Comparison of ENCODE assay signal across 14 cellular contexts in the genomic region with DNA sequence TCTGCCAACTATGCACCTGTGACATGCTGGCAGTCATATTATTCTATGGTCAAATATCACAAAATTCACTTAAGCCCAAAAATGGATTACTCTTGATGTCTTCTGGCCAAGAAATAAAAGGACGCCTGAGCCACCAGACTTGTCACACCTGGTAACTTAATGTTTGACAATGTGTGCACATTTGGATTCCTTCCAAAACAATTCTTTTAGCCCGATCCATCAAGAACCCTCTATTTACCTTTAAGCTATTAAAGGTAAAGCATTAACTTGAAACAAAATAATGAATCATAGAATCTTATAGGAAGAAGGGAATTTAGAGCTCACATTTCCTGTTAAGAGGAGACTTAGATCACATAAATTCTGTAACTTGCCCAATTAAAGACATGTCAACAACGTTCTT. TPM values are rescaled to one million over a fixed set of nuclear protein-coding genes. Genes with fewer than 3 reads are reported as not detected.
DNase-seq lines count a peak whose midpoint lies in the region; ATAC-seq, FAIRE-seq and TF ChIP-seq lines count a peak whose summit lies in the region.
"Had no signal": no experiment of that assay in that cellular context is flagged by ENCODE, and none has a peak within 500 bp of the region (broad histone marks: within the 10 kb centered on the region; RNA-seq: fewer than 3 reads in every experiment).

No MANE protein-coding gene starts in this region.

- no peaks in the 10 kb centered on the region for H3K9me2 ChIP-seq in PC-3 (replicated peaks; ENCODE audit: low read length)

- FAIRE-seq in HepG2 (lab: Jason Lieb, UNC): peak; percentile 84

- H3K9me3 ChIP-seq in CD4-positive, CD25-positive, alpha-beta regulatory T cell (ENCODE audit: control insufficient read depth in 2 of 2, low read length in 2 of 2): no peaks in the 10 kb centered on the region
- H3K9me3 ChIP-seq in PC-3 (ENCODE audit: low read length): no peaks in the 10 kb centered on the region
- no peaks in the 10 kb centered on the region for H3K9me3 ChIP-seq in HepG2 (ENCODE audit: low read length)
- no peaks in the 10 kb centered on the region for H3K9me3 ChIP-seq in endodermal cell (ENCODE audit: control insufficient read depth, low read length)

- DNase-seq in CD4-positive, CD25-positive, alpha-beta regulatory T cell: no peak
- DNase-seq in NCI-H1092 (lab: John Stamatoyannopoulos, UW) (peak; percentile 27), PC-3 (peak; percentile 64), HepG2 (ENCODE audit: low spot score) (peak; percentile 75), COLO829 (ENCODE audit: low spot score) (no peak), endodermal cell (no peak), anterior cingulate cortex (lab: John Stamatoyannopoulos, UW) (no peak)
- DNase-seq: activated B cell treated with CpG ODN at 0.5 μM for 24 hours, AML-193, amygdala, GDM1 had no signal

- H3K4me2 ChIP-seq in PC-3 (ENCODE audit: low read length): peak overlapping the region; percentile 44
- no peak overlapping the region for H3K4me2 ChIP-seq in HepG2 (ENCODE audit: low read depth, low read length)

- TF ChIP-seq EP300 in HepG2 (IDR thresholded peaks at IDR 0.05; ENCODE audit: low read depth in 2 of 2, low read length in 2 of 2) (peak in 1 of 2 experiments; percentile 42; a peak in 1 of 4 replicates), HepG2 (CRISPR knock-in tag; IDR thresholded peaks at IDR 0.05; ENCODE audit: borderline replicate concordance) (no peak)

- in situ Hi-C loops in HepG2 (cut with HindIII; ENCODE audit: extremely low pct_ligation_motif_present, low pct_unique_long_range_greater_than_20kb): no loop called here

- no peak for TF ChIP-seq CTCF in PC-3 (conservative IDR thresholded peaks at IDR 0.05; ENCODE audit: low read depth, low read length)
- TF ChIP-seq CTCF in HepG2 (CRISPR knock-in tag; IDR thresholded peaks at IDR 0.05): no peak
- no peak for TF ChIP-seq CTCF in endodermal cell (conservative IDR thresholded peaks at IDR 0.05)

- no peak for TF ChIP-seq RAD21 in HepG2 (CRISPR knock-in tag; IDR thresholded peaks at IDR 0.05)

- peak overlapping the region in 2 of 3 donors; percentile 15 to 68 for H3K27ac Mint-ChIP-seq in CD4-positive, CD25-positive, alpha-beta regulatory T cell
- H3K27ac Mint-ChIP-seq in endodermal cell: no peak overlapping the region
- H3K27ac Mint-ChIP-seq: activated B cell treated with CpG ODN at 0.5 μM for 24 hours had no signal

- 25% methylated on average over 3 of the region's 3 CpGs for WGBS in HepG2 (ENCODE audit: low lambda C conversion rate)
- WGBS in endodermal cell (ENCODE audit: insufficient coverage in 1 of 2, insufficient read length in 1 of 2), 2 experiments: 83 to 89% methylated on average over 1 to 3 of the region's 3 CpGs

- H3K4me1 ChIP-seq in CD4-positive, CD25-positive, alpha-beta regulatory T cell (ENCODE audit: control insufficient read depth, insufficient read depth, low read length, poor library complexity, severe bottlenecking): peaks cover 2% of the 10 kb centered on the region
- peaks cover 18% of the 10 kb centered on the region for H3K4me1 ChIP-seq in PC-3 (ENCODE audit: insufficient read depth, low read length)
- H3K4me1 ChIP-seq in HepG2 (ENCODE audit: insufficient read depth, low read length): peaks cover 16% of the 10 kb centered on the region
- no peaks in the 10 kb centered on the region for H3K4me1 ChIP-seq in endodermal cell (ENCODE audit: control insufficient read depth, insufficient read depth, low read length)

- H3K9me3 Mint-ChIP-seq in CD4-positive, CD25-positive, alpha-beta regulatory T cell: peaks cover 0 to 2% (median 0%) of the 10 kb centered on the region in 7 donors
- H3K9me3 Mint-ChIP-seq in endodermal cell: no peaks in the 10 kb centered on the region
- H3K9me3 Mint-ChIP-seq: activated B cell treated with CpG ODN at 0.5 μM for 24 hours had no signal

- TF ChIP-seq POLR2A in HepG2 (IDR thresholded peaks at IDR 0.05; ENCODE audit: insufficient read depth in 1 of 2, low read depth in 2 of 2, low read length in 2 of 2): no peak

- no peaks in the 10 kb centered on the region for H3K27me3 Mint-ChIP-seq in CD4-positive, CD25-positive, alpha-beta regulatory T cell
- H3K27me3 Mint-ChIP-seq in endodermal cell (ENCODE audit: insufficient read depth): no peaks in the 10 kb centered on the region
- H3K27me3 Mint-ChIP-seq: activated B cell treated with CpG ODN at 0.5 μM for 24 hours had no signal

- no peaks in the 10 kb centered on the region for H3K27me3 ChIP-seq in CD4-positive, CD25-positive, alpha-beta regulatory T cell (ENCODE audit: control insufficient read depth, insufficient read depth, low read length)
- H3K27me3 ChIP-seq in PC-3 (ENCODE audit: low read length) (no peaks in the 10 kb centered on the region), HepG2 (ENCODE audit: control insufficient read depth in 1 of 2, insufficient read depth in 2 of 2, low read length in 2 of 2) (no peaks in the 10 kb centered on the region), endodermal cell (ENCODE audit: control insufficient read depth, insufficient read depth, low read length, poor library complexity, severe bottlenecking) (no peaks in the 10 kb centered on the region)

- H2AFZ ChIP-seq in PC-3 (ENCODE audit: low read length) (no peak overlapping the region), HepG2 (ENCODE audit: low read length) (no peak overlapping the region)

- H3K4me1 Mint-ChIP-seq in CD4-positive, CD25-positive, alpha-beta regulatory T cell: peaks cover 20 to 29% (median 22%) of the 10 kb centered on the region in 4 donors
- H3K4me1 Mint-ChIP-seq in endodermal cell: no peaks in the 10 kb centered on the region

- no peaks in the 10 kb centered on the region for H4K20me1 ChIP-seq in PC-3 (ENCODE audit: low read length)
- no peaks in the 10 kb centered on the region for H4K20me1 ChIP-seq in HepG2 (ENCODE audit: insufficient read depth, low read length)

- H3K4me3 ChIP-seq in CD4-positive, CD25-positive, alpha-beta regulatory T cell (ENCODE audit: low read depth, low read length): no peak overlapping the region
- H3K4me3 ChIP-seq in PC-3 (ENCODE audit: low read length) (no peak overlapping the region), HepG2 (replicated peaks in 1 of 3; ENCODE audit: insufficient read depth in 1 of 3, low read depth in 2 of 3, low read length in 3 of 3) (no peak overlapping the region), endodermal cell (ENCODE audit: low read length) (no peak overlapping the region)
- H3K4me3 ChIP-seq: SK-N-MC had no signal

- no peak overlapping the region for H3K4me3 Mint-ChIP-seq in CD4-positive, CD25-positive, alpha-beta regulatory T cell
- H3K4me3 Mint-ChIP-seq in endodermal cell: no peak overlapping the region
- H3K4me3 Mint-ChIP-seq: activated B cell treated with CpG ODN at 0.5 μM for 24 hours had no signal

- BruUV-seq in PC-3 (replicated peaks; lab: Mats Ljungman, UMichigan) (no TSS peak), HepG2 (replicated peaks; lab: Mats Ljungman, UMichigan) (no TSS peak)

- no peak for ATAC-seq in CD4-positive, CD25-positive, alpha-beta regulatory T cell (ENCODE audit: low read depth in 2 of 2)
- peak; percentile 84 for ATAC-seq in PC-3
- peak; percentile 50; the same call in 2 of the 3 replicates for ATAC-seq in HepG2
- ATAC-seq in HG03025 (IDR thresholded peaks at IDR 0.05; ENCODE audit: low FRiP score, unreplicated experiment): no peak
- ATAC-seq: HCT116 had no signal

- no peaks in the 10 kb centered on the region for H3F3A ChIP-seq in PC-3 (ENCODE audit: low read length, unreplicated experiment)

- no peak overlapping the region for H3K27ac ChIP-seq in CD4-positive, CD25-positive, alpha-beta regulatory T cell (ENCODE audit: insufficient read depth, low read length, poor library complexity, severe bottlenecking)
- H3K27ac ChIP-seq in PC-3 (ENCODE audit: low read length) (peak overlapping the region; percentile 10; the same call in 1 of the 2 replicates), HepG2 (ENCODE audit: extremely low read length, insufficient read depth, low read length) (no peak overlapping the region), endodermal cell (ENCODE audit: low read depth, low read length) (no peak overlapping the region)
- H3K27ac ChIP-seq: SK-N-MC had no signal

- intact Hi-C loops in PC-3 (cut with micrococcal nuclease) (loop anchor here (5.0 to 10.0 kb wide), 2 partner anchors 41 to 99 kb away; a partner anchor contains a TSS), HepG2 (cut with micrococcal nuclease; ENCODE audit: unreplicated experiment) (no loop called here)

- CTCF ChIA-PET in PC-3 (lab: Charles Lee): interaction anchor here (1.0 kb wide), 1 partner anchor 47 kb away, joined by 4 read pairs; a partner anchor contains a TSS
- CTCF ChIA-PET in HepG2 (lab: Yijun Ruan, JAX; ENCODE audit: low intra/inter-chr PET ratio, low total read pairs): no interaction called here

- peaks cover 61% of the 10 kb centered on the region for H3K36me3 ChIP-seq in CD4-positive, CD25-positive, alpha-beta regulatory T cell (ENCODE audit: control insufficient read depth, insufficient read depth, low read length)
- H3K36me3 ChIP-seq in PC-3 (ENCODE audit: low read depth, low read length): no peaks in the 10 kb centered on the region
- no peaks in the 10 kb centered on the region; a peak in 1 of 5 replicates for H3K36me3 ChIP-seq in HepG2 (replicated peaks in 1 of 2; ENCODE audit: control insufficient read depth in 1 of 2, insufficient read depth in 2 of 2, low read length in 2 of 2)
- no peaks in the 10 kb centered on the region for H3K36me3 ChIP-seq in endodermal cell (ENCODE audit: control insufficient read depth, insufficient read depth, low read length)

- POLR2A ChIA-PET in PC-3 (lab: Charles Lee; ENCODE audit: unreplicated experiment) (interaction anchor here (0.9 kb wide), 1 partner anchor 43 kb away, joined by 3 read pairs; no protein-coding TSS in a partner anchor), HepG2 (lab: Yijun Ruan, JAX) (interaction anchor here (0.6 to 1.7 kb wide), 2 partner anchors 46 to 75 kb away, joined by 3 to 6 read pairs; a partner anchor contains a TSS)

- H3K36me3 Mint-ChIP-seq in CD4-positive, CD25-positive, alpha-beta regulatory T cell: peaks cover 48% of the 10 kb centered on the region
- H3K36me3 Mint-ChIP-seq in endodermal cell (ENCODE audit: low read depth): peaks cover 5% of the 10 kb centered on the region

- H3K9ac ChIP-seq in PC-3 (ENCODE audit: low read length) (no peak overlapping the region), HepG2 (ENCODE audit: insufficient read depth, low read depth, low read length) (no peak overlapping the region), endodermal cell (ENCODE audit: extremely low read depth, low read length, poor library complexity, severe bottlenecking) (no peak overlapping the region)

- no peaks in the 10 kb centered on the region for H3K79me2 ChIP-seq in PC-3 (ENCODE audit: low read length)
- no peaks in the 10 kb centered on the region for H3K79me2 ChIP-seq in HepG2 (ENCODE audit: insufficient read depth, low read length)

RNA-seq across cellular contexts. Expression of a gene that starts 46.5 kb away (rescaled TPM):
- total RNA-seq in CD4-positive, CD25-positive, alpha-beta regulatory T cell: 21.3 TPM
- polyA plus RNA-seq in CD4-positive, CD25-positive, alpha-beta regulatory T cell: 10 to 100 TPM; 71.7 to 99.3 (median 79.1) TPM
- total RNA-seq in PC-3 (2014; rRNA removed) (38.8 and 45.6 TPM in 2 replicates), HepG2 (2016; rRNA removed; fragmentation: Illumina TruSeq; extraction: Trizol) (84.0 and 99.6 TPM in 2 replicates), endodermal cell (10 to 100 TPM; 37.0 to 37.9 TPM)
- 88.3 and 93.2 TPM in 2 replicates for total RNA-seq in HepG2 (2016; cell fraction: cytosol; rRNA removed; fragmentation: Illumina TruSeq; extraction: Trizol; ENCODE audit: low read depth)
- 83.8 and 107 TPM in 2 replicates for total RNA-seq in HepG2 (2016; cell fraction: insoluble cytoplasmic fraction; rRNA removed; fragmentation: Illumina TruSeq; extraction: Trizol)
- total RNA-seq in HepG2 (2016; cell fraction: membrane; rRNA removed; fragmentation: Illumina TruSeq; extraction: Trizol): 83.6 and 88.7 TPM in 2 replicates
- 35.6 and 35.8 TPM in 2 replicates for total RNA-seq in HepG2 (2016; cell fraction: nucleus; rRNA removed; fragmentation: Illumina TruSeq; extraction: Trizol)
- polyA plus RNA-seq in HepG2 (2011; rRNA removed): 28.1 and 39.1 TPM in 2 replicates
- polyA plus RNA-seq in HepG2 (2011; cell fraction: cytosol; rRNA removed): 23.1 and 28.7 TPM in 2 replicates
- polyA plus RNA-seq in HepG2 (2011; cell fraction: nucleus; rRNA removed): 6.6 and 7.8 TPM in 2 replicates
- 58.4 and 80.4 TPM in 2 replicates for polyA plus RNA-seq in HepG2 (2012)
- polyA plus RNA-seq in HepG2 (2016; cell fraction: cytosol; fragmentation: Illumina TruSeq; extraction: Trizol; ENCODE audit: low read depth): 79.1 and 96.4 TPM in 2 replicates
- 89.4 and 94.3 TPM in 2 replicates for polyA plus RNA-seq in HepG2 (2016; cell fraction: insoluble cytoplasmic fraction; fragmentation: Illumina TruSeq; extraction: Trizol; ENCODE audit: low read depth)
- 57.3 and 66.6 TPM in 2 replicates for polyA plus RNA-seq in HepG2 (2016; cell fraction: membrane; fragmentation: Illumina TruSeq; extraction: Trizol; ENCODE audit: low read depth)
- 42.0 and 48.4 TPM in 2 replicates for polyA plus RNA-seq in HepG2 (2016; cell fraction: nucleus; fragmentation: Illumina TruSeq; extraction: Trizol; ENCODE audit: insufficient read depth, low read depth)
- polyA minus RNA-seq in HepG2 (2011; rRNA and poly(A)+ RNA removed; ENCODE audit: low replicate concordance): 3.3 and 4.8 TPM in 2 replicates
- 12.6 and 17.8 TPM in 2 replicates for polyA minus RNA-seq in HepG2 (2011; cell fraction: cytosol; rRNA and poly(A)+ RNA removed)
- 11.5 and 12.2 TPM in 2 replicates for polyA minus RNA-seq in HepG2 (2011; cell fraction: nucleus; rRNA and poly(A)+ RNA removed)
- polyA plus RNA-seq in endodermal cell (2013, experiment 1 of 2): 48.3 TPM
- polyA plus RNA-seq in endodermal cell (2013, experiment 2 of 2): 47.9 TPM

Comparison
In these comparisons a context has a peak if more than half of its experiments do, and no peak if none do; other contexts are left out.
1. ATAC-seq: peak in PC-3 (single experiment) and HepG2 (single experiment); none in CD4-positive, CD25-positive, alpha-beta regulatory T cell (0 of 2) and HG03025 (single experiment).
2. DNase-seq: peak in NCI-H1092 (single experiment), PC-3 (single experiment) and HepG2 (single experiment); none in CD4-positive, CD25-positive, alpha-beta regulatory T cell (0 of 3), COLO829 (single experiment), endodermal cell (single experiment) and anterior cingulate cortex (0 of 58).